Comparison of ENCODE assay signal across 9 cellular contexts in genomic region chr19:530133-531008, GRCh38. TPM values are rescaled to one million over a fixed set of nuclear protein-coding genes. Genes with fewer than 3 reads are reported as not detected.
A peak's percentile ranks its signal among the peaks of the same experiment; 100 is the strongest.
DNase-seq lines count a peak whose midpoint lies in the region; ATAC-seq and TF ChIP-seq lines count a peak whose summit lies in the region.
"Had no signal": no experiment of that assay in that cellular context is flagged by ENCODE, and none has a peak within 500 bp of the region (broad histone marks: within the 10 kb centered on the region; RNA-seq: fewer than 3 reads in every experiment).

No MANE protein-coding gene starts in this region.

- no peaks in the 10 kb centered on the region for H3K36me3 ChIP-seq in aorta (ENCODE audit: control insufficient read depth in 1 of 2, insufficient read depth in 2 of 2, low read length in 1 of 2)

- H3K4me3 ChIP-seq in cardiac fibroblast (replicated peaks in 1 of 2; ENCODE audit: low read depth in 2 of 2, low read length in 2 of 2) (peak overlapping the region; percentile 69 to 79), mononuclear cell (ENCODE audit: low read length) (peak overlapping the region; percentile 75), aorta (ENCODE audit: low read length in 2 of 2) (peak overlapping the region; percentile 85 to 89)

- H3K4me1 ChIP-seq in mononuclear cell (ENCODE audit: insufficient read depth, low read length) (peaks cover 26% of the 10 kb centered on the region), aorta (ENCODE audit: control insufficient read depth in 1 of 2, insufficient read depth in 2 of 2, low read length in 2 of 2) (peaks cover 0 to 6% of the 10 kb centered on the region in 2 donors)

- no peak for ATAC-seq in stimulated activated naive CD8-positive, alpha-beta T cell treated with anti-CD3 and anti-CD28 coated beads, Interleukin-15, Interleukin-2, amounts not matched to agents 100 U/mL and 50 U/mL, for 24 hours
- ATAC-seq in aorta (ENCODE audit: low FRiP score) = no peak

- H3K9me3 ChIP-seq in mononuclear cell (ENCODE audit: low read depth, low read length) (no peaks in the 10 kb centered on the region), aorta (ENCODE audit: control insufficient read depth, low read length) (no peaks in the 10 kb centered on the region)

- WGBS in aorta, 2 donors = 67 to 69% methylated on average over 33 to 38 of the region's 38 CpGs

- TF ChIP-seq CTCF in cardiac fibroblast (IDR thresholded peaks at IDR 0.05; ENCODE audit: low read depth, low read length) = no peak

- H3K27ac Mint-ChIP-seq in stimulated activated naive CD8-positive, alpha-beta T cell treated with anti-CD3 and anti-CD28 coated beads, Interleukin-15, Interleukin-2, amounts not matched to agents 100 ng/mL and 50 ng/mL, for 24 hours = peak overlapping the region; percentile 87

- H3K27ac ChIP-seq in aorta (ENCODE audit: low read depth in 1 of 2, low read length in 2 of 2) = no peak overlapping the region

- H3K27me3 ChIP-seq in mononuclear cell (ENCODE audit: insufficient read depth, low read length) = no peaks in the 10 kb centered on the region
- no peaks in the 10 kb centered on the region for H3K27me3 ChIP-seq in aorta (ENCODE audit: control insufficient read depth in 1 of 2, insufficient read depth in 2 of 2, low read length in 1 of 2)

- intact Hi-C loops in aorta (cut with DNase I) = no loop called here

- peaks cover 7% of the 10 kb centered on the region for H3K27me3 Mint-ChIP-seq in stimulated activated naive CD8-positive, alpha-beta T cell treated with anti-CD3 and anti-CD28 coated beads, Interleukin-15, Interleukin-2, amounts not matched to agents 100 ng/mL and 50 ng/mL, for 24 hours

- peaks cover 30% of the 10 kb centered on the region for H3K4me1 Mint-ChIP-seq in stimulated activated naive CD8-positive, alpha-beta T cell treated with anti-CD3 and anti-CD28 coated beads, Interleukin-15, Interleukin-2, amounts not matched to agents 100 ng/mL and 50 ng/mL, for 24 hours (ENCODE audit: low read depth)

- no peaks in the 10 kb centered on the region for H3K36me3 Mint-ChIP-seq in stimulated activated naive CD8-positive, alpha-beta T cell treated with anti-CD3 and anti-CD28 coated beads, Interleukin-15, Interleukin-2, amounts not matched to agents 100 ng/mL and 50 ng/mL, for 24 hours (ENCODE audit: low read depth)

- no peaks in the 10 kb centered on the region for H3K9me3 Mint-ChIP-seq in stimulated activated naive CD8-positive, alpha-beta T cell treated with anti-CD3 and anti-CD28 coated beads, Interleukin-15, Interleukin-2, amounts not matched to agents 100 ng/mL and 50 ng/mL, for 24 hours

- no peak for DNase-seq in stimulated activated naive CD8-positive, alpha-beta T cell treated with anti-CD3 and anti-CD28 coated beads, Interleukin-15, Interleukin-2, amounts not matched to agents 100 U/mL and 50 U/mL, for 24 hours
- DNase-seq in cardiac fibroblast (ENCODE audit: low read depth in 2 of 2) = no peak
- DNase-seq in aorta = no peak
- no peak for DNase-seq in DMS53 (lab: John Stamatoyannopoulos, UW)
- no peak for DNase-seq in SIG-M5 (lab: John Stamatoyannopoulos, UW)
- no peak for DNase-seq in LoVo (ENCODE audit: low spot score)

- peak overlapping the region; percentile 85 for H3K4me3 Mint-ChIP-seq in stimulated activated naive CD8-positive, alpha-beta T cell treated with anti-CD3 and anti-CD28 coated beads, Interleukin-15, Interleukin-2, amounts not matched to agents 100 ng/mL and 50 ng/mL, for 24 hours

RNA-seq across cellular contexts. Expression of gene CDC34, which starts 1.2 kb away (rescaled TPM):
- total RNA-seq in mononuclear cell (20.5 TPM), aorta (10 to 100 TPM; 39.6 to 46.4 TPM)
- polyA plus RNA-seq in aorta = 10 to 100 TPM; 27.5 to 79.1 TPM

RNA-seq across cellular contexts. Expression of gene GZMM, which starts 13.5 kb away (rescaled TPM):
- total RNA-seq in mononuclear cell (63.7 TPM), aorta (under 1 TPM; 0.54 to 0.75 TPM)
- 1 to 10 TPM in 1 of 2 donors, not detected in 1; 2.8 TPM for polyA plus RNA-seq in aorta
- total RNA-seq: glomerular endothelial cell had no signal

RNA-seq across cellular contexts. Expression of gene TPGS1, which starts 23.1 kb away (rescaled TPM):
- total RNA-seq in mononuclear cell (29.6 TPM), aorta (10 to 100 TPM; 19.2 to 20.2 TPM)
- polyA plus RNA-seq in aorta = 10 to 100 TPM; 17.4 to 33.0 TPM

RNA-seq across cellular contexts. Expression of gene MADCAM1, which starts 34.1 kb away (rescaled TPM):
- total RNA-seq in mononuclear cell (not detected), aorta (under 1 TPM in 1 of 2 donors, not detected in 1; 0.63 TPM)
- 1 to 10 TPM in 1 of 2 donors, under 1 TPM in 1; 0.50 to 1.4 TPM for polyA plus RNA-seq in aorta

RNA-seq across cellular contexts. Expression of gene BSG, which starts 42.0 kb away (rescaled TPM):
- total RNA-seq in mononuclear cell (94.2 TPM), aorta (100 to 1,000 TPM; 264 to 281 TPM)
- polyA plus RNA-seq in aorta = 100 to 1,000 TPM; 239 to 436 TPM

Comparison
In these comparisons a context has a peak if more than half of its experiments do, and no peak if none do; other contexts are left out.
1. RNA of gene GZMM, which starts 13.5 kb away (total RNA-seq): 63.7 TPM in mononuclear cell (single experiment); 0.54 to 0.75 TPM in aorta; every median in the first group is over 10 times any median in the second.
2. Peak in every context shown above with its lines, with median percentiles within 50 percentile points of each other: H3K4me3 ChIP-seq.